In genomic region chr6:148404456-148405022, GRCh38 we compare ENCODE assay signal across 33 cellular contexts.
DNase-seq lines count a peak whose midpoint lies in the region; ATAC-seq, FAIRE-seq and TF ChIP-seq lines count a peak whose summit lies in the region.
"Had no signal": no experiment of that assay in that cellular context is flagged by ENCODE, and none has a peak within 500 bp of the region (broad histone marks: within the 10 kb centered on the region; RNA-seq: fewer than 3 reads in every experiment).

No MANE protein-coding gene starts in this region.

- peaks cover 8% of the 10 kb centered on the region for H3K9me3 Mint-ChIP-seq in MCF 10A (ENCODE audit: unreplicated experiment)
- H3K9me3 Mint-ChIP-seq: activated T-helper 17 cell treated with anti-CD3 and anti-CD28 coated beads, Interleukin-2, amount 50 U/mL, for 72 hours; immature natural killer cell; neural crest cell had no signal

- no peak overlapping the region for H3K4me3 Mint-ChIP-seq in MCF 10A (ENCODE audit: unreplicated experiment)
- H3K4me3 Mint-ChIP-seq: activated T-helper 17 cell treated with anti-CD3 and anti-CD28 coated beads, Interleukin-2, amount 50 U/mL, for 72 hours; immature natural killer cell had no signal

- TF ChIP-seq RAD21 in H1 (IDR thresholded peaks at IDR 0.05 in 1 of 2, conservative IDR thresholded peaks at IDR 0.05 in 1 of 2; ENCODE audit: low read depth in 2 of 2, low read length in 2 of 2) = no peak

- H3K79me2 ChIP-seq in H1 (ENCODE audit: control insufficient read depth in 1 of 2, insufficient read depth in 2 of 2, low read length in 2 of 2) = peaks cover 0 to 13% of the 10 kb centered on the region in 2 experiments; a peak in 1 of 4 replicates
- H3K79me2 ChIP-seq: parathyroid adenoma had no signal

- TF ChIP-seq CTCF in MCF 10A (IDR thresholded peaks at IDR 0.05; ENCODE audit: unreplicated experiment) (no peak), breast epithelium (IDR thresholded peaks at IDR 0.05) (no peak), H1 (IDR thresholded peaks at IDR 0.05; ENCODE audit: control extremely low read depth in 1 of 3, insufficient read depth in 1 of 3, low read depth in 1 of 3, low read length in 3 of 3) (no peak), lower lobe of right lung (IDR thresholded peaks at IDR 0.05) (no peak), tibial nerve (IDR thresholded peaks at IDR 0.05) (no peak)

- no peak overlapping the region for H4K5ac ChIP-seq in H1 (ENCODE audit: insufficient read length, low read depth, low read length)

- no peak for FAIRE-seq in H1 (lab: Jason Lieb, UNC)
- FAIRE-seq: G401.6, urothelium cell line had no signal

- CTCF ChIA-PET in MCF 10A (lab: Yijun Ruan, JAX) (interaction anchor here (0.5 to 0.6 kb wide), 2 partner anchors 72 to 1779 kb away, joined by 3 read pairs; no protein-coding TSS in a partner anchor), H1 (lab: Charles Lee; ENCODE audit: partially characterized antibody) (no interaction called here)

- TF ChIP-seq POLR2A in breast epithelium (IDR thresholded peaks at IDR 0.05) (no peak), H1 (IDR thresholded peaks at IDR 0.05; ENCODE audit: control extremely low read depth in 1 of 2, low read depth in 2 of 2, low read length in 2 of 2) (no peak), tibial nerve (IDR thresholded peaks at IDR 0.05) (no peak)

- H3K9ac ChIP-seq in H1 (replicated peaks in 1 of 4; ENCODE audit: extremely low read depth in 1 of 4, low read depth in 3 of 4, low read length in 3 of 4) = no peak overlapping the region
- H3K9ac ChIP-seq: parathyroid adenoma had no signal

- peak overlapping the region; percentile 2; the same call in 1 of the 2 replicates for H2BK12ac ChIP-seq in H1 (ENCODE audit: low read depth, low read length)

- H2AFZ ChIP-seq in H1 (ENCODE audit: low read length) = no peak overlapping the region
- H2AFZ ChIP-seq: parathyroid adenoma had no signal

- H3K4me1 ChIP-seq in breast epithelium = no peaks in the 10 kb centered on the region
- H3K4me1 ChIP-seq in H1 (replicated peaks in 1 of 4; ENCODE audit: control insufficient read depth in 3 of 4, insufficient read depth in 4 of 4, low read length in 3 of 4) = peaks cover 2 to 12% (median 4%) of the 10 kb centered on the region in 4 experiments; a peak in 5 of 7 replicates
- peaks cover 44% of the 10 kb centered on the region for H3K4me1 ChIP-seq in lower lobe of right lung
- H3K4me1 ChIP-seq in tibial nerve = peaks cover 0 to 41% (median 0%) of the 10 kb centered on the region in 4 donors
- H3K4me1 ChIP-seq: parathyroid adenoma had no signal

- no TSS peak for BruUV-seq in MCF 10A (replicated peaks; lab: Mats Ljungman, UMichigan)

- no peaks in the 10 kb centered on the region for H3K23me2 ChIP-seq in H1 (ENCODE audit: low read depth, low read length)

- H4K8ac ChIP-seq in H1 (ENCODE audit: extremely low read depth, insufficient read depth, low read length) = no peak overlapping the region

- no peak overlapping the region for H3K4ac ChIP-seq in H1 (replicated peaks; ENCODE audit: insufficient read length, low read depth, low read length)

- H3K9me3 ChIP-seq in breast epithelium (no peaks in the 10 kb centered on the region), H1 (ENCODE audit: insufficient read depth in 2 of 2, low read depth in 1 of 2, low read length in 1 of 2) (no peaks in the 10 kb centered on the region), lower lobe of right lung (no peaks in the 10 kb centered on the region), tibial nerve (peaks cover 0 to 6% (median 0%) of the 10 kb centered on the region in 4 donors)

- TF ChIP-seq EP300 in H1 (IDR thresholded peaks at IDR 0.05; ENCODE audit: borderline replicate concordance in 1 of 2, low read depth in 2 of 2, low read length in 2 of 2) (no peak), tibial nerve (IDR thresholded peaks at IDR 0.05) (no peak)

- no peak overlapping the region for H3K23ac ChIP-seq in H1 (ENCODE audit: insufficient read length)

- no peak overlapping the region for H3K14ac ChIP-seq in H1 (ENCODE audit: insufficient read length)

- peaks cover 3 to 4% of the 10 kb centered on the region in 2 experiments for H4K20me1 ChIP-seq in H1 (replicated peaks in 1 of 2; ENCODE audit: control insufficient read depth in 1 of 2, insufficient read depth in 2 of 2, low read length in 2 of 2)

- DNase-seq in MCF 10A (ENCODE audit: unreplicated experiment) = no peak
- DNase-seq in breast epithelium (ENCODE audit: low spot score in 2 of 2) = no peak
- no peak for DNase-seq in H1 (ENCODE audit: low read depth in 1 of 2, low spot score in 2 of 2)
- no peak for DNase-seq in lower lobe of right lung
- no peak for DNase-seq in tibial nerve (ENCODE audit: low spot score in 2 of 2)
- no peak for DNase-seq in NCI-H2171 (lab: John Stamatoyannopoulos, UW)
- DNase-seq in stimulated activated CD4-positive, alpha-beta T cell treated with anti-CD3 and anti-CD28 coated beads, Interleukin-1b, Interleukin-23, amount 100 ng/mL, for 48 hours = no peak
- DNase-seq in NCI-H446 treated with DMSO at 0.1 percent for 48 hours (lab: John Stamatoyannopoulos, UW) = no peak
- DNase-seq: 8988T; activated CD4-positive, alpha-beta T cell treated with anti-CD3 and anti-CD28 coated beads for 48 hours; activated naive CD4-positive, alpha-beta T cell treated with anti-CD3 and anti-CD28 coated beads, Interleukin-2, amount 50 U/mL, for 16 hours; brain microvascular endothelial cell; Calu3; DMS79; erythroblast; foreskin fibroblast; immature natural killer cell; mesendoderm; MV-4-11; NCI-H1436; NCI-H2081; NCI-H345; stimulated activated CD4-positive, alpha-beta T cell treated with anti-CD3 and anti-CD28 coated beads, Interleukin-2, amount 100 ng/mL, for 24 hours; stimulated activated CD8-positive, alpha-beta memory T cell treated with anti-CD3 and anti-CD28 coated beads, Interleukin-4, amount 100 ng/mL, for 48 hours; T1000 had no signal

- H3K4me1 Mint-ChIP-seq in MCF 10A (ENCODE audit: insufficient read depth, unreplicated experiment) = peaks cover 29% of the 10 kb centered on the region
- H3K4me1 Mint-ChIP-seq: activated T-helper 17 cell treated with anti-CD3 and anti-CD28 coated beads, Interleukin-2, amount 50 U/mL, for 72 hours; immature natural killer cell had no signal

- H4K91ac ChIP-seq in H1 (replicated peaks; ENCODE audit: insufficient read length, low read length) = no peak overlapping the region

- no peaks in the 10 kb centered on the region for H3K36me3 Mint-ChIP-seq in MCF 10A (ENCODE audit: insufficient read depth, unreplicated experiment)
- H3K36me3 Mint-ChIP-seq: immature natural killer cell had no signal

- peak overlapping the region; percentile 78; the same call in 1 of the 2 replicates for H3K18ac ChIP-seq in H1 (ENCODE audit: extremely low read depth, low read length)

- no peak overlapping the region for H3K56ac ChIP-seq in H1 (replicated peaks; ENCODE audit: insufficient read length, low read depth, low read length)

- H3K27me3 ChIP-seq in breast epithelium (no peaks in the 10 kb centered on the region), H1 (replicated peaks in 1 of 4; ENCODE audit: control insufficient read depth in 3 of 4, extremely low read depth in 1 of 4, insufficient read depth in 3 of 4, low read length in 3 of 4) (no peaks in the 10 kb centered on the region), lower lobe of right lung (ENCODE audit: low read depth) (no peaks in the 10 kb centered on the region), tibial nerve (no peaks in the 10 kb centered on the region)
- H3K27me3 ChIP-seq: brain microvascular endothelial cell had no signal

- H3K27ac ChIP-seq in breast epithelium (peak overlapping the region in 1 of 2 donors; percentile 50), H1 (ENCODE audit: low read depth, low read length) (no peak overlapping the region), lower lobe of right lung (peak overlapping the region; percentile 32), tibial nerve (peak overlapping the region in 3 of 4 donors; percentile 5 to 84 (median 73))
- H3K27ac ChIP-seq: brain microvascular endothelial cell, C4-2B, parathyroid adenoma, VCaP had no signal

- peak overlapping the region; percentile 12 to 53; a peak in 2 of 4 replicates for H3K4me2 ChIP-seq in H1 (ENCODE audit: insufficient read depth in 1 of 2, low read depth in 2 of 2, low read length in 2 of 2)

- peak overlapping the region; percentile 89; the same call in 1 of the 2 replicates for H2AK5ac ChIP-seq in H1 (ENCODE audit: low read depth, low read length)

- no peak for ATAC-seq in lower lobe of right lung
- ATAC-seq: activated T-helper 17 cell treated with anti-CD3 and anti-CD28 coated beads, Interleukin-2, amount 50 U/mL, for 72 hours; HCT116 had no signal

- H2BK20ac ChIP-seq in H1 (ENCODE audit: low read length) = no peak overlapping the region

- H2BK5ac ChIP-seq in H1 (ENCODE audit: low read depth, low read length) = 0 out of 2 replicates have a peak overlapping the region, but pooled peaks have one; percentile 2

- POLR2A ChIA-PET in MCF 10A (lab: Yijun Ruan, JAX) = interaction anchor here (0.9 kb wide), 1 partner anchor 9 kb away, joined by 4 read pairs; no protein-coding TSS in a partner anchor
- POLR2A ChIA-PET in H1 (lab: Charles Lee; ENCODE audit: partially characterized antibody) = interaction anchor here (1.0 to 1.5 kb wide), 2 partner anchors 12 to 18 kb away, joined by 3 read pairs; no protein-coding TSS in a partner anchor

- peak overlapping the region; percentile 74 for H3K27ac Mint-ChIP-seq in MCF 10A (ENCODE audit: low read depth, unreplicated experiment)
- H3K27ac Mint-ChIP-seq: activated T-helper 17 cell treated with anti-CD3 and anti-CD28 coated beads, Interleukin-2, amount 50 U/mL, for 72 hours; immature natural killer cell had no signal

- 71% methylated on average over 3 of the region's 9 CpGs; no CpG with 5 or more reads in 1 of the 2 experiments for WGBS in H1 (ENCODE audit: extremely low coverage in 1 of 2, insufficient coverage in 1 of 2, insufficient read length in 1 of 2, insufficient replicate concordance in 2 of 2, low coverage in 1 of 2, low lambda C conversion rate in 2 of 2, missing lambda C conversion rate in 1 of 2), 2 experiments
- 44 to 65% methylated on average over 8 to 9 of the region's 9 CpGs for WGBS in tibial nerve, 2 donors

- peaks cover 2% of the 10 kb centered on the region; the same call in 1 of the 2 replicates for H3K79me1 ChIP-seq in H1 (ENCODE audit: low read depth, low read length)

- intact Hi-C loops in MCF 10A (cut with micrococcal nuclease) = loop anchor here (5.0 kb wide), 1 partner anchor 38 kb away; no protein-coding TSS in a partner anchor
- intact Hi-C loops in breast epithelium (cut with DNase I; ENCODE audit: low total_unique reads) = no loop called here
- intact Hi-C loops in lower lobe of right lung (cut with DNase I) = no loop called here

- no peaks in the 10 kb centered on the region for H3K27me3 Mint-ChIP-seq in MCF 10A (ENCODE audit: insufficient read depth, unreplicated experiment)

- no peak overlapping the region for H2BK120ac ChIP-seq in H1 (replicated peaks; ENCODE audit: low read depth, low read length)

- no peak overlapping the region for H3K4me3 ChIP-seq in breast epithelium
- H3K4me3 ChIP-seq in H1 (ENCODE audit: extremely low read depth in 1 of 4, insufficient read depth in 2 of 4, low read depth in 3 of 4, low read length in 4 of 4) = no peak overlapping the region
- no peak overlapping the region for H3K4me3 ChIP-seq in lower lobe of right lung
- H3K4me3 ChIP-seq in tibial nerve = no peak overlapping the region

- no peaks in the 10 kb centered on the region for H3K36me3 ChIP-seq in breast epithelium
- H3K36me3 ChIP-seq in H1 (ENCODE audit: control insufficient read depth in 2 of 4, insufficient read depth in 4 of 4, low read length in 3 of 4) = no peaks in the 10 kb centered on the region
- no peaks in the 10 kb centered on the region for H3K36me3 ChIP-seq in lower lobe of right lung
- H3K36me3 ChIP-seq in tibial nerve = no peaks in the 10 kb centered on the region
- H3K36me3 ChIP-seq: brain microvascular endothelial cell had no signal

- H2BK15ac ChIP-seq in H1 (ENCODE audit: low read length) = no peak overlapping the region
